8 cellular contexts compared by ENCODE assay signal in the genomic region with DNA sequence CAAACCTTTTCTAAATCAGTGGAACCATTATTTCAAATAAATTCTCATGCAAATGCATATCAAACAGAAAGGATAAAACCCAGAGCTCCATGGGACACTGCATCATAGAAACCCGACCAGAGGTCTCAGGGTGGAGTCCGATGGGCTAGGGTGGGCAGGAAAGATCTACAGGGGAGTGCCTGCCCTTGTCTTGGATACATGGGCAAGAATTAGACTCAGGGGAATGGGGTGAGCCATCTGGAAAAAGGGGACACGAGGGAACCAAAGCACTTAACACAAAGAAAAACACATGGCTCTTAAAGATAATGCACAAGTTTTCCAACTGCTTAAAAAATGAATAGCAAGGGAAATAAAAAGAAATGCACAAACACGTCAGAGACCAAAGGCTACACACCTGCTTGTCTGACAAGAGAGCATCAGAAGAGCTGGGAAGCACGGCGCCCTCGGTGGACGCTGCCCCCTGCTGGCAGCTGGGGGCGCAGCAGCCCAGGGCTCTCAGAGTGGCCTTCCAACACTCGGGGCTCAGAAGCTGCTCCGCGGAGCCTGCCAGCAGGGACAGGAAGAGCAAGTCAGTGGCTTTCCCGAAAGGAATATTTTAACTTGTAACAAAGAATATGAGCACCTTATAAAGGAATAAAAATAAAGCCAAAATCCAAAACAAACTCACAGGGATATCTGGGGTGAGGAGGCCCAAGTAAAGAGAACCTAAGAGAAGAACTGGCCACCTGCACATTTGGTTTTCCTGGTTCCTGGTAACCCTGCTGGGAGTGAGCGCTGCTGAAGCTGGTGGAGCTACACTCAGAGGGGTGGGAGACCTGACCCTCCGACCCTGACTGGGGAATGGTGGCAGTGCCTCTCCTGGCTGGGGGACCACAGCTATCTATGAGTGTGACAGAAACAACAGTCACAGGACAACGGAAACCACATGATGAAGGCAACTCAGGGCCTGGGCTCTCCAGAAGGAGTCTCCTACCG. TPM values are rescaled to one million over a fixed set of nuclear protein-coding genes. Genes with fewer than 3 reads are reported as not detected.
DNase-seq lines count a peak whose midpoint lies in the region; ATAC-seq and TF ChIP-seq lines count a peak whose summit lies in the region.

No MANE protein-coding gene starts in this region.

- H3K4me3 ChIP-seq in PC-3 (ENCODE audit: low read length) (no peak overlapping the region), neural progenitor cell (no peak overlapping the region)

- no peaks in the 10 kb centered on the region for H3K27me3 ChIP-seq in PC-3 (ENCODE audit: low read length)
- H3K27me3 ChIP-seq in neural progenitor cell, result no peaks in the 10 kb centered on the region

- POLR2A ChIA-PET in PC-3 (lab: Charles Lee; ENCODE audit: unreplicated experiment), result no interaction called here

- no peak overlapping the region for H3K4me3 Mint-ChIP-seq in neural progenitor cell

- peaks cover 2% of the 10 kb centered on the region for H3K9me3 Mint-ChIP-seq in neural progenitor cell

- H3K4me2 ChIP-seq in PC-3 (ENCODE audit: low read length) (no peak overlapping the region), neural progenitor cell (no peak overlapping the region)

- H3K27me3 Mint-ChIP-seq in neural progenitor cell (ENCODE audit: insufficient read depth, low read depth), result no peaks in the 10 kb centered on the region

- no peak overlapping the region for H3K27ac Mint-ChIP-seq in neural progenitor cell

- CTCF ChIA-PET in PC-3 (lab: Charles Lee), result interaction anchor here (0.6 to 1.1 kb wide), 4 partner anchors 30 to 290 kb away, joined by 3 to 4 read pairs (median 3); no protein-coding TSS in a partner anchor

- intact Hi-C loops in PC-3 (cut with micrococcal nuclease), result loop anchor here (1.0 kb wide), 2 partner anchors 157 to 189 kb away; no protein-coding TSS in a partner anchor

- H3F3A ChIP-seq in PC-3 (ENCODE audit: low read length, unreplicated experiment) (no peaks in the 10 kb centered on the region), neural progenitor cell (ENCODE audit: low read depth) (no peaks in the 10 kb centered on the region)

- H2AFZ ChIP-seq in PC-3 (ENCODE audit: low read length), result no peak overlapping the region
- no peak overlapping the region for H2AFZ ChIP-seq in neural progenitor cell (replicated peaks)

- H3K4me1 ChIP-seq in PC-3 (ENCODE audit: insufficient read depth, low read length) (no peaks in the 10 kb centered on the region), neural progenitor cell (no peaks in the 10 kb centered on the region)

- H3K36me3 Mint-ChIP-seq in neural progenitor cell, result peaks cover 24% of the 10 kb centered on the region

- BruUV-seq in PC-3 (replicated peaks; lab: Mats Ljungman, UMichigan), result no TSS peak

- no peaks in the 10 kb centered on the region for H3K79me2 ChIP-seq in PC-3 (ENCODE audit: low read length)
- H3K79me2 ChIP-seq in neural progenitor cell (ENCODE audit: low read depth), result no peaks in the 10 kb centered on the region

- H4K20me1 ChIP-seq in PC-3 (ENCODE audit: low read length) (no peaks in the 10 kb centered on the region), neural progenitor cell (ENCODE audit: low read depth) (no peaks in the 10 kb centered on the region)

- peaks cover 9% of the 10 kb centered on the region for H3K4me1 Mint-ChIP-seq in neural progenitor cell

- DNase-seq in CMK (ENCODE audit: low read depth), result peak; percentile 35
- peak; percentile 31 for DNase-seq in HK-2 (ENCODE audit: unreplicated experiment)
- peak; percentile 67 for DNase-seq in PC-3
- peak; percentile 87 for DNase-seq in activated T-cell treated with anti-CD3 and anti-CD28 coated beads, Interleukin-2, amount 50 U/mL, for 48 hours
- DNase-seq in fibroblast of peridontal ligament (ENCODE audit: extremely low read depth), result peak; percentile 69
- peak; percentile 86 for DNase-seq in neural progenitor cell (ENCODE audit: low spot score)
- DNase-seq in substantia nigra (lab: John Stamatoyannopoulos, UW), result peak in 45 of 49 donors; percentile 2 to 70 (median 39)

- H3K27ac ChIP-seq in PC-3 (ENCODE audit: low read length) (no peak overlapping the region), neural progenitor cell (no peak overlapping the region), substantia nigra (ENCODE audit: low read depth, low read length, poor library complexity, severe bottlenecking) (no peak overlapping the region)

- TF ChIP-seq CTCF in PC-3 (conservative IDR thresholded peaks at IDR 0.05; ENCODE audit: low read depth, low read length), result peak; percentile 79
- TF ChIP-seq CTCF in neural progenitor cell (IDR thresholded peaks at IDR 0.05), result peak; percentile 100

- no peaks in the 10 kb centered on the region for H3K9me2 ChIP-seq in PC-3 (replicated peaks; ENCODE audit: low read length)

- H3K9ac ChIP-seq in PC-3 (ENCODE audit: low read length) (no peak overlapping the region), neural progenitor cell (no peak overlapping the region)

- H3K9me3 ChIP-seq in PC-3 (ENCODE audit: low read length), result no peaks in the 10 kb centered on the region
- no peaks in the 10 kb centered on the region for H3K9me3 ChIP-seq in neural progenitor cell (ENCODE audit: low read depth)

- H3K36me3 ChIP-seq in PC-3 (ENCODE audit: low read depth, low read length), result no peaks in the 10 kb centered on the region; the same call in 1 of the 2 replicates
- peaks cover 8% of the 10 kb centered on the region for H3K36me3 ChIP-seq in neural progenitor cell

- ATAC-seq in GM19397 (IDR thresholded peaks at IDR 0.05; ENCODE audit: unreplicated experiment), result peak; percentile 89
- ATAC-seq in PC-3, result peak; percentile 89

RNA-seq across cellular contexts. Expression of a gene that starts 54.5 kb away (rescaled TPM):
- total RNA-seq in PC-3 (2014; rRNA removed), result 2.0 and 4.8 TPM in 2 replicates
- not detected in 2 replicates for total RNA-seq in neural progenitor cell (ENCODE audit: low replicate concordance)

Comparison
In these comparisons a context has a peak if more than half of its experiments do, and no peak if none do; other contexts are left out.
1. DNase-seq: peak in every context shown above with its lines; median percentile 87 in activated T-cell treated with anti-CD3 and anti-CD28 coated beads, Interleukin-2, amount 50 U/mL, for 48 hours; 86 in neural progenitor cell; 69 in fibroblast of peridontal ligament; 67 in PC-3; 39 in substantia nigra; 35 in CMK; 31 in HK-2.